ENCODE assay signal across 31 cellular contexts in the genomic region with DNA sequence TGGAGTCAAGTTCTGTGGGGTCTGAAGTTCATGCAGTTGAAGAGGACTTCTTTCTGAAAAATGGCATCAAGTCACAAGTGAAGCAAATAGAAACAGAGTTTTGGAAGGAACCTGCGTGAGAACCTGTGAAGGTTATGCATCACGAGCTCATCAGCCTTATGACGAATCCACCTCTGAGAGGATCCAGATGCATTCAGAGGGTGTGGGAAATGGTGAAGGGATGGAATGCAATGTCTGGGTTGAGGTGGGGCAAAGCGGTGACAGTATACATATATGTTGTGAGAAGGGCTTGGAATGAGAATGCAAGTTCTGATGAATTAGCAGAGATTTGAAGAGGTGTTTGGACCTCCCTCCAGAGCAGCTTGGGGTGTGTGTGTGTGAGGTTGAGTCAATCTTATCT.
"Had no signal": no experiment of that assay in that cellular context is flagged by ENCODE, and none has a peak within 500 bp of the region (broad histone marks: within the 10 kb centered on the region; RNA-seq: fewer than 3 reads in every experiment).

No MANE protein-coding gene starts in this region.

- H3K36me3 ChIP-seq: cardiac muscle cell, left lung, thoracic aorta, upper lobe of right lung, WERI-Rb-1 had no signal

- H3K36me3 Mint-ChIP-seq: immature natural killer cell had no signal

- H3K9me3 ChIP-seq: left lung, thoracic aorta, upper lobe of right lung had no signal

- FAIRE-seq: frontal cortex, small intestine, TTC549 had no signal

- H3K27me3 Mint-ChIP-seq: activated CD4-positive, alpha-beta T cell treated with anti-CD3 and anti-CD28 coated beads, Interleukin-2, amount 10 ng/mL, durations not matched to agents 7 days and 5 days; activated CD8-positive, alpha-beta memory T cell treated with anti-CD3 and anti-CD28 coated beads, Interleukin-2, amount 10 ng/mL, durations not matched to agents 7 days and 5 days; activated CD8-positive, alpha-beta T cell treated with anti-CD3 and anti-CD28 coated beads for 36 hours had no signal

- H3K27ac ChIP-seq: cardiac muscle cell, hepatocyte, left lung, thoracic aorta, upper lobe of right lung, WERI-Rb-1 had no signal

- H3K27me3 ChIP-seq: cardiac muscle cell, hepatocyte, left lung, upper lobe of right lung had no signal

- H3K9me3 Mint-ChIP-seq: endodermal cell had no signal

- ATAC-seq: activated CD8-positive, alpha-beta memory T cell treated with anti-CD3 and anti-CD28 coated beads, Interleukin-2, amount 10 ng/mL, durations not matched to agents 7 days and 5 days; activated CD8-positive, alpha-beta T cell treated with anti-CD3 and anti-CD28 coated beads for 36 hours; activated naive CD4-positive, alpha-beta T cell treated with anti-CD3 and anti-CD28 coated beads, Interleukin-2, amount 50 U/mL, for 72 hours; left lung; naive thymus-derived CD4-positive, alpha-beta T cell; sciatic nerve; upper lobe of right lung had no signal

- H3K4me3 Mint-ChIP-seq: activated CD4-positive, alpha-beta T cell treated with anti-CD3 and anti-CD28 coated beads, Interleukin-2, amount 10 ng/mL, durations not matched to agents 7 days and 5 days; activated CD8-positive, alpha-beta memory T cell treated with anti-CD3 and anti-CD28 coated beads, Interleukin-2, amount 10 ng/mL, durations not matched to agents 7 days and 5 days; activated CD8-positive, alpha-beta T cell treated with anti-CD3 and anti-CD28 coated beads for 36 hours; activated T-helper 1 cell treated with anti-CD3 and anti-CD28 coated beads, Interleukin-12 subunit alpha, Interleukin-12 subunit beta, Interleukin-2, Interleukin-4 antibody, amounts not matched to agents 30 ng/mL and 10 ng/mL and 1 ng/mL, durations not matched to agents 14 hours and 24 hours and 36 hours; endodermal cell; immature natural killer cell; naive thymus-derived CD4-positive, alpha-beta T cell; neural crest cell had no signal

- H3K27ac Mint-ChIP-seq: activated CD4-positive, alpha-beta T cell treated with anti-CD3 and anti-CD28 coated beads, Interleukin-2, amount 10 ng/mL, durations not matched to agents 7 days and 5 days; activated CD8-positive, alpha-beta memory T cell treated with anti-CD3 and anti-CD28 coated beads, Interleukin-2, amount 10 ng/mL, durations not matched to agents 7 days and 5 days; activated CD8-positive, alpha-beta T cell treated with anti-CD3 and anti-CD28 coated beads for 36 hours; activated naive CD4-positive, alpha-beta T cell treated with anti-CD3 and anti-CD28 coated beads, Interleukin-2, amount 50 U/mL, for 72 hours; activated T-helper 1 cell treated with anti-CD3 and anti-CD28 coated beads, Interleukin-12 subunit alpha, Interleukin-12 subunit beta, Interleukin-2, Interleukin-4 antibody, amounts not matched to agents 30 ng/mL and 10 ng/mL and 1 ng/mL, durations not matched to agents 14 hours and 24 hours and 36 hours; endodermal cell; immature natural killer cell; naive thymus-derived CD4-positive, alpha-beta T cell had no signal

- H3K4me3 ChIP-seq: cardiac muscle cell, hepatocyte, left lung, lung, thoracic aorta, upper lobe of right lung had no signal

- H3K79me2 ChIP-seq: hepatocyte had no signal

- DNase-seq: activated CD4-positive, alpha-beta T cell treated with anti-CD3 and anti-CD28 coated beads, Interleukin-2, amount 10 ng/mL, durations not matched to agents 7 days and 5 days; activated CD4-positive, CD25-positive, alpha-beta regulatory T cell treated with anti-CD3 and anti-CD28 coated beads, Interleukin-2, amount 50 U/mL, for 72 hours; activated CD8-positive, alpha-beta memory T cell treated with anti-CD3 and anti-CD28 coated beads, Interleukin-2, amount 10 ng/mL, durations not matched to agents 7 days and 5 days; activated CD8-positive, alpha-beta T cell treated with anti-CD3 and anti-CD28 coated beads for 36 hours; activated T-cell treated with anti-CD3 and anti-CD28 coated beads for 4 hours; cortex of kidney; endodermal cell; erythroblast; glutamatergic neuron; immature natural killer cell; kidney glomerular epithelial cell; left lung; naive thymus-derived CD4-positive, alpha-beta T cell; occipital lobe; posterior cingulate gyrus; small intestine; stimulated activated CD4-positive, alpha-beta T cell treated with anti-CD3 and anti-CD28 coated beads, Interleukin-4, amount 100 ng/mL, for 24 hours; stimulated activated naive CD4-positive, alpha-beta T cell treated with Interleukin-2 at 50 U/mL for 16 hours; T-helper 1 cell; upper lobe of right lung; WERI-Rb-1 had no signal

- H3K4me2 ChIP-seq: hepatocyte had no signal

- H2AFZ ChIP-seq: hepatocyte had no signal

- H3K4me1 Mint-ChIP-seq: activated CD4-positive, alpha-beta T cell treated with anti-CD3 and anti-CD28 coated beads, Interleukin-2, amount 10 ng/mL, durations not matched to agents 7 days and 5 days; activated CD8-positive, alpha-beta memory T cell treated with anti-CD3 and anti-CD28 coated beads, Interleukin-2, amount 10 ng/mL, durations not matched to agents 7 days and 5 days had no signal
